Comparison of ENCODE assay signal across 20 cellular contexts in genomic region chr5:141489841-141490240, GRCh38. TPM values are rescaled to one million over a fixed set of nuclear protein-coding genes. Genes with fewer than 3 reads are reported as not detected.
"Had no signal": no experiment of that assay in that cellular context is flagged by ENCODE, and none has a peak within 500 bp of the region (broad histone marks: within the 10 kb centered on the region; RNA-seq: fewer than 3 reads in every experiment).

No MANE protein-coding gene starts in this region.

- H3K27me3 ChIP-seq: body of pancreas had no signal

- H3K9me3 Mint-ChIP-seq: activated CD4-positive, alpha-beta T cell treated with anti-CD3 and anti-CD28 coated beads, Interleukin-2, amount 10 ng/mL, durations not matched to agents 24 days and 14 days; activated naive CD4-positive, alpha-beta T cell treated with anti-CD3 and anti-CD28 coated beads, Interleukin-2, amount 50 U/mL, for 72 hours; effector memory CD8-positive, alpha-beta T cell had no signal

- ATAC-seq: activated CD8-positive, alpha-beta T cell treated with anti-CD3 and anti-CD28 coated beads, Interleukin-2, amount 10 ng/mL, durations not matched to agents 7 days and 5 days; activated naive CD4-positive, alpha-beta T cell treated with anti-CD3 and anti-CD28 coated beads, Interleukin-2, amount 50 U/mL, for 72 hours; body of pancreas; effector memory CD8-positive, alpha-beta T cell; left lung; right cardiac atrium; stimulated activated naive CD8-positive, alpha-beta T cell treated with anti-CD3 and anti-CD28 coated beads, Interleukin-15, Interleukin-2, amounts not matched to agents 100 U/mL and 50 U/mL, for 24 hours had no signal

- DNase-seq: activated CD4-positive, CD25-positive, alpha-beta regulatory T cell; activated CD8-positive, alpha-beta memory T cell treated with anti-CD3 and anti-CD28 coated beads, Interleukin-2, amount 50 U/mL, for 4 hours; activated CD8-positive, alpha-beta T cell treated with anti-CD3 and anti-CD28 coated beads, Interleukin-2, amount 10 ng/mL, durations not matched to agents 7 days and 5 days; activated effector memory CD4-positive, alpha-beta T cell treated with anti-CD3 and anti-CD28 coated beads, Interleukin-2, amount 50 U/mL, for 16 hours; activated T-cell treated with anti-CD3 and anti-CD28 coated beads, Interleukin-2, amount 50 U/mL, for 48 hours; body of pancreas; central memory CD4-positive, alpha-beta T cell; effector memory CD8-positive, alpha-beta T cell; mammary epithelial cell; right cardiac atrium; small intestine; stimulated activated naive CD8-positive, alpha-beta T cell treated with anti-CD3 and anti-CD28 coated beads, Interleukin-15, Interleukin-2, amounts not matched to agents 100 U/mL and 50 U/mL, for 24 hours; trophoblast cell had no signal

- H3K4me1 ChIP-seq: prostate gland had no signal

- FAIRE-seq: islet of Langerhans, small intestine had no signal

- H3K9me3 ChIP-seq: body of pancreas, left lung, prostate gland had no signal

- H3K27ac Mint-ChIP-seq: activated CD4-positive, alpha-beta T cell treated with anti-CD3 and anti-CD28 coated beads, Interleukin-2, amount 10 ng/mL, durations not matched to agents 24 days and 14 days; activated CD8-positive, alpha-beta T cell treated with anti-CD3 and anti-CD28 coated beads, Interleukin-2, amount 10 ng/mL, durations not matched to agents 7 days and 5 days; activated naive CD4-positive, alpha-beta T cell treated with anti-CD3 and anti-CD28 coated beads, Interleukin-2, amount 50 U/mL, for 72 hours; effector memory CD8-positive, alpha-beta T cell; nephron had no signal

- H3K36me3 ChIP-seq: prostate gland had no signal

- H3K4me3 ChIP-seq: body of pancreas, left lung, prostate gland had no signal

- H3K27ac ChIP-seq: body of pancreas, left lung, prostate gland had no signal

- H3K4me3 Mint-ChIP-seq: activated CD4-positive, alpha-beta T cell treated with anti-CD3 and anti-CD28 coated beads, Interleukin-2, amount 10 ng/mL, durations not matched to agents 24 days and 14 days; activated CD8-positive, alpha-beta T cell treated with anti-CD3 and anti-CD28 coated beads, Interleukin-2, amount 10 ng/mL, durations not matched to agents 7 days and 5 days; effector memory CD8-positive, alpha-beta T cell; nephron had no signal

RNA-seq across cellular contexts. Expression of gene PCDHGC5, which starts 1.0 kb away (rescaled TPM):
- total RNA-seq: activated CD4-positive, alpha-beta T cell treated with anti-CD3 and anti-CD28 coated beads, Interleukin-2, amount 10 ng/mL, durations not matched to agents 24 days and 14 days; activated CD8-positive, alpha-beta T cell treated with anti-CD3 and anti-CD28 coated beads, Interleukin-2, amount 10 ng/mL, durations not matched to agents 7 days and 5 days; activated naive CD4-positive, alpha-beta T cell treated with anti-CD3 and anti-CD28 coated beads, Interleukin-2, amount 50 U/mL, for 72 hours; T-helper 2 cell treated with Interferon-gamma antibody and Interleukin-4, amounts not matched to agents 100 ng/mL and 5 ng/mL, for 36 hours had no signal

RNA-seq across cellular contexts. Expression of gene PCDHGC4, which starts 5.0 kb away (rescaled TPM):
- total RNA-seq: activated CD4-positive, alpha-beta T cell treated with anti-CD3 and anti-CD28 coated beads, Interleukin-2, amount 10 ng/mL, durations not matched to agents 24 days and 14 days; activated CD8-positive, alpha-beta T cell treated with anti-CD3 and anti-CD28 coated beads, Interleukin-2, amount 10 ng/mL, durations not matched to agents 7 days and 5 days; activated naive CD4-positive, alpha-beta T cell treated with anti-CD3 and anti-CD28 coated beads, Interleukin-2, amount 50 U/mL, for 72 hours had no signal

RNA-seq across cellular contexts. Expression of gene PCDHGC3, which starts 14.1 kb away (rescaled TPM):
- total RNA-seq: activated CD8-positive, alpha-beta T cell treated with anti-CD3 and anti-CD28 coated beads, Interleukin-2, amount 10 ng/mL, durations not matched to agents 7 days and 5 days had no signal

RNA-seq across cellular contexts. Expression of gene PCDHGA12, which starts 59.5 kb away (rescaled TPM):
- total RNA-seq: activated CD8-positive, alpha-beta T cell treated with anti-CD3 and anti-CD28 coated beads, Interleukin-2, amount 10 ng/mL, durations not matched to agents 7 days and 5 days had no signal
